Comparison of ENCODE assay signal across 13 cellular contexts in genomic region chr2:85505551-85506238, GRCh38. TPM values are rescaled to one million over a fixed set of nuclear protein-coding genes. Genes with fewer than 3 reads are reported as not detected.
DNase-seq lines count a peak whose midpoint lies in the region; ATAC-seq, FAIRE-seq and TF ChIP-seq lines count a peak whose summit lies in the region.
"Had no signal": no experiment of that assay in that cellular context is flagged by ENCODE, and none has a peak within 500 bp of the region (broad histone marks: within the 10 kb centered on the region; RNA-seq: fewer than 3 reads in every experiment).

No MANE protein-coding gene starts in this region.

- POLR2A ChIA-PET in PC-3 (lab: Charles Lee; ENCODE audit: unreplicated experiment), result interaction anchor here (1.0 to 1.8 kb wide), 2 partner anchors 34 to 40 kb away, joined by 3 to 27 read pairs; partner anchors contain the start of gene MAT2A

- H3K9me2 ChIP-seq in PC-3 (replicated peaks; ENCODE audit: low read length), result no peaks in the 10 kb centered on the region

- intact Hi-C loops in PC-3 (cut with micrococcal nuclease), result loop anchor here (1.0 kb wide), 1 partner anchor 32 kb away; no protein-coding TSS in a partner anchor
- intact Hi-C loops in stomach (cut with DNase I; ENCODE audit: low total_unique reads), result no loop called here

- TF ChIP-seq POLR2A in stomach (IDR thresholded peaks at IDR 0.05) (no peak), H54 (IDR thresholded peaks at IDR 0.05; ENCODE audit: low read depth, low read length) (no peak)

- H2AFZ ChIP-seq in PC-3 (ENCODE audit: low read length) (no peak overlapping the region), astrocyte (ENCODE audit: low read depth, low read length) (no peak overlapping the region)

- H4K20me1 ChIP-seq in PC-3 (ENCODE audit: low read length) (no peaks in the 10 kb centered on the region), astrocyte (ENCODE audit: insufficient read depth, low read length) (no peaks in the 10 kb centered on the region)

- FAIRE-seq in astrocyte (lab: Jason Lieb, UNC), result no peak
- FAIRE-seq in H54 (lab: Jason Lieb, UNC), result no peak

- H3K27ac ChIP-seq in PC-3 (ENCODE audit: low read length) (peak overlapping the region; percentile 84), astrocyte (ENCODE audit: low read depth, low read length) (peak overlapping the region; percentile 31), right atrium auricular region (peak overlapping the region; percentile 56 to 69), stomach (peak overlapping the region; percentile 13 to 75 (median 70)), brain microvascular endothelial cell (no peak overlapping the region)
- H3K27ac ChIP-seq: cardiac muscle cell had no signal

- no peak for TF ChIP-seq EP300 in stomach (IDR thresholded peaks at IDR 0.05)

- no peaks in the 10 kb centered on the region for H3K36me3 ChIP-seq in PC-3 (ENCODE audit: low read depth, low read length)
- no peaks in the 10 kb centered on the region for H3K36me3 ChIP-seq in astrocyte (ENCODE audit: insufficient read depth, low read length)
- H3K36me3 ChIP-seq in right atrium auricular region, result no peaks in the 10 kb centered on the region
- H3K36me3 ChIP-seq in stomach, result no peaks in the 10 kb centered on the region
- H3K36me3 ChIP-seq in brain microvascular endothelial cell (replicated peaks), result no peaks in the 10 kb centered on the region
- H3K36me3 ChIP-seq: cardiac muscle cell had no signal

- H3K9ac ChIP-seq in PC-3 (ENCODE audit: low read length) (peak overlapping the region; percentile 50), astrocyte (ENCODE audit: low read length) (no peak overlapping the region)

- H3F3A ChIP-seq in PC-3 (ENCODE audit: low read length, unreplicated experiment), result peaks cover 8% of the 10 kb centered on the region

- 87 to 93% (median 89%) methylated on average over 10 of the region's 10 CpGs for WGBS in stomach, 5 donors

- H3K4me1 Mint-ChIP-seq in astrocyte (ENCODE audit: low read depth, unreplicated experiment), result peaks cover 15% of the 10 kb centered on the region

- H3K4me3 Mint-ChIP-seq in astrocyte (ENCODE audit: unreplicated experiment), result no peak overlapping the region
- H3K4me3 Mint-ChIP-seq: activated CD4-positive, alpha-beta memory T cell treated with anti-CD3 and anti-CD28 coated beads for 36 hours; CD4-positive, CD25-positive, alpha-beta regulatory T cell had no signal

- in situ Hi-C loops in brain microvascular endothelial cell (cut with HindIII; ENCODE audit: low pct_ligation_motif_present, low sequenced_read_pairs), result no loop called here

- TF ChIP-seq CTCF in PC-3 (conservative IDR thresholded peaks at IDR 0.05; ENCODE audit: low read depth, low read length) (no peak), astrocyte (IDR thresholded peaks at IDR 0.05; ENCODE audit: insufficient read depth, low read depth, low read length) (no peak), right atrium auricular region (IDR thresholded peaks at IDR 0.05) (no peak), stomach (IDR thresholded peaks at IDR 0.05) (no peak), brain microvascular endothelial cell (IDR thresholded peaks at IDR 0.05; ENCODE audit: low read depth, low read length, missing control alignments) (no peak)

- H3K9me3 ChIP-seq in PC-3 (ENCODE audit: low read length) (no peaks in the 10 kb centered on the region), astrocyte (ENCODE audit: insufficient read depth, low read depth, low read length) (no peaks in the 10 kb centered on the region), right atrium auricular region (no peaks in the 10 kb centered on the region), stomach (no peaks in the 10 kb centered on the region)

- DNase-seq in PC-3, result no peak
- DNase-seq in astrocyte (ENCODE audit: low read depth), result no peak
- DNase-seq in right atrium auricular region (ENCODE audit: low spot score), result no peak
- no peak for DNase-seq in stomach
- DNase-seq in brain microvascular endothelial cell, result no peak
- no peak for DNase-seq in H54 (ENCODE audit: insufficient read length, low spot score)
- DNase-seq: activated CD4-positive, alpha-beta memory T cell treated with anti-CD3 and anti-CD28 coated beads for 36 hours; activated effector memory CD4-positive, alpha-beta T cell treated with Interleukin-2 at 50 U/mL for 16 hours; CD4-positive, CD25-positive, alpha-beta regulatory T cell; erythroblast; stimulated activated naive CD8-positive, alpha-beta T cell treated with anti-CD3 and anti-CD28 coated beads, Interleukin-15, Interleukin-2, amounts not matched to agents 100 U/mL and 50 U/mL, for 24 hours had no signal

- H3K4me3 ChIP-seq in PC-3 (ENCODE audit: low read length) (no peak overlapping the region), astrocyte (ENCODE audit: insufficient read depth, low read depth, low read length) (no peak overlapping the region), right atrium auricular region (no peak overlapping the region), stomach (no peak overlapping the region), brain microvascular endothelial cell (ENCODE audit: low read depth, low read length) (no peak overlapping the region)
- H3K4me3 ChIP-seq: cardiac muscle cell had no signal

- peaks cover 2% of the 10 kb centered on the region for H3K9me3 Mint-ChIP-seq in astrocyte (ENCODE audit: unreplicated experiment)
- H3K9me3 Mint-ChIP-seq: activated CD4-positive, alpha-beta memory T cell treated with anti-CD3 and anti-CD28 coated beads for 36 hours had no signal

- BruUV-seq in PC-3 (replicated peaks; lab: Mats Ljungman, UMichigan), result no TSS peak

- H3K79me2 ChIP-seq in PC-3 (ENCODE audit: low read length) (peaks cover 7% of the 10 kb centered on the region), astrocyte (ENCODE audit: insufficient read depth, low read length) (no peaks in the 10 kb centered on the region)

- H3K4me1 ChIP-seq in PC-3 (ENCODE audit: insufficient read depth, low read length) (peaks cover 45% of the 10 kb centered on the region), astrocyte (ENCODE audit: insufficient read depth, low read length) (peaks cover 27% of the 10 kb centered on the region), right atrium auricular region (peaks cover 0 to 49% of the 10 kb centered on the region in 2 donors), stomach (peaks cover 12 to 55% (median 28%) of the 10 kb centered on the region in 4 donors)

- peaks cover 5% of the 10 kb centered on the region for H3K27me3 Mint-ChIP-seq in astrocyte (ENCODE audit: low read depth, unreplicated experiment)
- H3K27me3 Mint-ChIP-seq: activated CD4-positive, alpha-beta memory T cell treated with anti-CD3 and anti-CD28 coated beads for 36 hours; CD4-positive, CD25-positive, alpha-beta regulatory T cell had no signal

- no peaks in the 10 kb centered on the region for H3K27me3 ChIP-seq in PC-3 (ENCODE audit: low read length)
- no peaks in the 10 kb centered on the region for H3K27me3 ChIP-seq in astrocyte (ENCODE audit: insufficient read depth, low read length)
- H3K27me3 ChIP-seq in right atrium auricular region, result no peaks in the 10 kb centered on the region
- H3K27me3 ChIP-seq in stomach, result no peaks in the 10 kb centered on the region
- no peaks in the 10 kb centered on the region for H3K27me3 ChIP-seq in brain microvascular endothelial cell (replicated peaks)
- H3K27me3 ChIP-seq: cardiac muscle cell had no signal

- H3K36me3 Mint-ChIP-seq in astrocyte (ENCODE audit: low read depth, unreplicated experiment), result no peaks in the 10 kb centered on the region
- H3K36me3 Mint-ChIP-seq: activated CD4-positive, alpha-beta memory T cell treated with anti-CD3 and anti-CD28 coated beads for 36 hours had no signal

- H3K4me2 ChIP-seq in PC-3 (ENCODE audit: low read length) (peak overlapping the region; percentile 44), astrocyte (ENCODE audit: low read length) (peak overlapping the region; percentile 61)

- CTCF ChIA-PET in PC-3 (lab: Charles Lee), result no interaction called here

- H3K27ac Mint-ChIP-seq in astrocyte (ENCODE audit: unreplicated experiment), result no peak overlapping the region
- H3K27ac Mint-ChIP-seq: activated CD4-positive, alpha-beta memory T cell treated with anti-CD3 and anti-CD28 coated beads for 36 hours; CD4-positive, CD25-positive, alpha-beta regulatory T cell had no signal

- ATAC-seq in PC-3 (no peak), GM21528 (IDR thresholded peaks at IDR 0.05; ENCODE audit: low FRiP score, unreplicated experiment) (no peak)
- ATAC-seq: stimulated activated naive CD8-positive, alpha-beta T cell treated with anti-CD3 and anti-CD28 coated beads, Interleukin-15, Interleukin-2, amounts not matched to agents 100 U/mL and 50 U/mL, for 24 hours had no signal

RNA-seq across cellular contexts. Expression of gene MAT2A, which starts 33.3 kb away (rescaled TPM):
- total RNA-seq in PC-3 (2014; rRNA removed) (304 and 309 TPM in 2 replicates), astrocyte (175 and 180 TPM in 2 replicates), right atrium auricular region (100 to 1,000 TPM in 1 of 2 donors, 10 to 100 TPM in 1; 95.6 to 101 TPM), stomach (100 to 1,000 TPM in 3 of 5 donors, 10 to 100 TPM in 2; 88.7 to 278 (median 190) TPM)
- polyA plus RNA-seq in stomach, result 100 to 1,000 TPM in 1 of 3 donors, 10 to 100 TPM in 2; 73.3 to 107 (median 91.2) TPM

RNA-seq across cellular contexts. Expression of gene GGCX, which starts 55.6 kb away (rescaled TPM):
- total RNA-seq in PC-3 (2014; rRNA removed), result 34.8 and 46.7 TPM in 2 replicates
- total RNA-seq in astrocyte, result 79.0 and 94.6 TPM in 2 replicates
- total RNA-seq in right atrium auricular region, result 10 to 100 TPM; 18.0 to 23.3 TPM
- 10 to 100 TPM; 12.2 to 87.5 (median 19.6) TPM for total RNA-seq in stomach
- 10 to 100 TPM in 2 of 3 donors, 1 to 10 TPM in 1; 5.2 to 15.1 (median 14.9) TPM for polyA plus RNA-seq in stomach
